In genomic region chr2:220227272-220227920, GRCh38 we compare ENCODE assay signal across 1 cellular context.
TF ChIP-seq lines count a peak whose summit lies in the region.

No MANE protein-coding gene starts in this region.

TF ChIP-seq in SK-N-SH, 30 proteins besides CTCF, POLR2A, EP300 and RAD21 (continued from another document):
- TF ChIP-seq REST (IDR thresholded peaks at IDR 0.05; ENCODE audit: low read depth, low read length) (no peak), JUND (IDR thresholded peaks at IDR 0.05) (peak; percentile 63), USF1 (IDR thresholded peaks at IDR 0.05; ENCODE audit: borderline replicate concordance, low read depth) (no peak), TCF12 (IDR thresholded peaks at IDR 0.05) (peak; percentile 63), POLR2AphosphoS5 (IDR thresholded peaks at IDR 0.05; ENCODE audit: low read depth, low read length) (no peak)
TF ChIP-seq in SK-N-SH: peak in this region for 7.
